Comparison of ENCODE assay signal across 27 cellular contexts in genomic region chr18:58061349-58061748, GRCh38.
"Had no signal": no experiment of that assay in that cellular context is flagged by ENCODE, and none has a peak within 500 bp of the region (broad histone marks: within the 10 kb centered on the region; RNA-seq: fewer than 3 reads in every experiment).

No MANE protein-coding gene starts in this region.

- ATAC-seq: mucosa of descending colon; naive thymus-derived CD4-positive, alpha-beta T cell; natural killer cell treated with Interleukin-12 subunit alpha and Interleukin-12 subunit beta and Interleukin-15 and Interleukin-18, amount 100 ng/mL, for 72 hours; right lobe of liver; stimulated activated naive B cell treated with anti-CD40 and anti-IgM and Interleukin-4, amounts not matched to agents 10 μg/mL and 1 μg/mL and 100 μg/mL, for 72 hours; stimulated activated naive CD8-positive, alpha-beta T cell treated with anti-CD3 and anti-CD28 coated beads, Interleukin-15, Interleukin-2, amounts not matched to agents 100 U/mL and 50 U/mL, for 24 hours had no signal

- H3K4me1 Mint-ChIP-seq: naive thymus-derived CD4-positive, alpha-beta T cell; stimulated activated naive B cell treated with anti-CD40 and anti-IgM and Interleukin-4, amounts not matched to agents 10 μg/mL and 1 μg/mL and 100 μg/mL, for 72 hours had no signal

- H3K27ac ChIP-seq: hepatocyte, left ventricle myocardium inferior, parathyroid adenoma, right atrium auricular region, right lobe of liver, stomach, testis, thyroid gland, transverse colon, upper lobe of left lung, vagina had no signal

- H3K27ac Mint-ChIP-seq: natural killer cell treated with Interleukin-12 subunit alpha and Interleukin-12 subunit beta and Interleukin-15 and Interleukin-18, amount 100 ng/mL, for 72 hours; stimulated activated naive B cell treated with anti-CD40 and anti-IgM and Interleukin-4, amounts not matched to agents 10 μg/mL and 1 μg/mL and 100 μg/mL, for 72 hours had no signal

- H3K79me2 ChIP-seq: parathyroid adenoma had no signal

- H3K9me3 ChIP-seq: left ventricle myocardium inferior, mucosa of descending colon, right atrium auricular region, right lobe of liver, stomach, testis, thyroid gland, transverse colon, upper lobe of left lung, vagina had no signal

- H3K4me3 ChIP-seq: hepatocyte, left ventricle myocardium inferior, lung, mucosa of descending colon, right atrium auricular region, right lobe of liver, stomach, testis, thyroid gland, transverse colon, upper lobe of left lung, vagina had no signal

- H3K4me3 Mint-ChIP-seq: naive thymus-derived CD4-positive, alpha-beta T cell; natural killer cell treated with Interleukin-12 subunit alpha and Interleukin-12 subunit beta and Interleukin-15 and Interleukin-18, amount 100 ng/mL, for 72 hours; neural crest cell; stimulated activated naive B cell treated with anti-CD40 and anti-IgM and Interleukin-4, amounts not matched to agents 10 μg/mL and 1 μg/mL and 100 μg/mL, for 72 hours had no signal

- H3K36me3 Mint-ChIP-seq: naive thymus-derived CD4-positive, alpha-beta T cell; natural killer cell treated with Interleukin-12 subunit alpha and Interleukin-12 subunit beta and Interleukin-15 and Interleukin-18, amount 100 ng/mL, for 72 hours had no signal

- DNase-seq: islet precursor cell; left ventricle myocardium inferior; mesendoderm; midbrain; mucosa of descending colon; naive thymus-derived CD4-positive, alpha-beta T cell; nucleus accumbens; right lobe of liver; stimulated activated CD4-positive, alpha-beta T cell treated with anti-CD3 and anti-CD28 coated beads, Interleukin-12 subunit alpha, Interleukin-12 subunit beta, amount 100 ng/mL, for 4 hours; stimulated activated CD4-positive, alpha-beta T cell treated with anti-CD3 and anti-CD28 coated beads, Interleukin-15, amount 100 ng/mL, for 24 hours; stimulated activated CD4-positive, alpha-beta T cell treated with anti-CD3 and anti-CD28 coated beads, Interleukin-2, amount 100 ng/mL, for 24 hours; stimulated activated CD4-positive, alpha-beta T cell treated with anti-CD3 and anti-CD28 coated beads, Interleukin-4, amount 100 ng/mL, for 1 hour; stimulated activated naive B cell treated with anti-CD40 and anti-IgM and Interleukin-4, amounts not matched to agents 10 μg/mL and 1 μg/mL and 100 μg/mL, for 72 hours; stimulated activated naive CD8-positive, alpha-beta T cell treated with anti-CD3 and anti-CD28 coated beads, Interleukin-15, Interleukin-2, amounts not matched to agents 100 U/mL and 50 U/mL, for 24 hours; stomach; testis; thyroid gland; transverse colon; upper lobe of left lung had no signal

- H3K36me3 ChIP-seq: left ventricle myocardium inferior, right atrium auricular region, right lobe of liver, stomach, thyroid gland, transverse colon, upper lobe of left lung, vagina had no signal

- H3K4me1 ChIP-seq: left ventricle myocardium inferior, right atrium auricular region, testis, transverse colon, upper lobe of left lung, vagina had no signal

- H3K4me2 ChIP-seq: hepatocyte had no signal

- H3K9me3 Mint-ChIP-seq: naive thymus-derived CD4-positive, alpha-beta T cell; natural killer cell treated with Interleukin-12 subunit alpha and Interleukin-12 subunit beta and Interleukin-15 and Interleukin-18, amount 100 ng/mL, for 72 hours; stimulated activated naive B cell treated with anti-CD40 and anti-IgM and Interleukin-4, amounts not matched to agents 10 μg/mL and 1 μg/mL and 100 μg/mL, for 72 hours had no signal

- H3K27me3 Mint-ChIP-seq: natural killer cell treated with Interleukin-12 subunit alpha and Interleukin-12 subunit beta and Interleukin-15 and Interleukin-18, amount 100 ng/mL, for 72 hours; progenitor cell of endocrine pancreas; stimulated activated naive B cell treated with anti-CD40 and anti-IgM and Interleukin-4, amounts not matched to agents 10 μg/mL and 1 μg/mL and 100 μg/mL, for 72 hours had no signal

- H2AFZ ChIP-seq: hepatocyte, parathyroid adenoma had no signal

- H3K27me3 ChIP-seq: hepatocyte, right atrium auricular region, right lobe of liver, stomach, testis, thyroid gland, transverse colon, upper lobe of left lung, vagina had no signal
